ENCODE assay signal across 8 cellular contexts in the genomic region with DNA sequence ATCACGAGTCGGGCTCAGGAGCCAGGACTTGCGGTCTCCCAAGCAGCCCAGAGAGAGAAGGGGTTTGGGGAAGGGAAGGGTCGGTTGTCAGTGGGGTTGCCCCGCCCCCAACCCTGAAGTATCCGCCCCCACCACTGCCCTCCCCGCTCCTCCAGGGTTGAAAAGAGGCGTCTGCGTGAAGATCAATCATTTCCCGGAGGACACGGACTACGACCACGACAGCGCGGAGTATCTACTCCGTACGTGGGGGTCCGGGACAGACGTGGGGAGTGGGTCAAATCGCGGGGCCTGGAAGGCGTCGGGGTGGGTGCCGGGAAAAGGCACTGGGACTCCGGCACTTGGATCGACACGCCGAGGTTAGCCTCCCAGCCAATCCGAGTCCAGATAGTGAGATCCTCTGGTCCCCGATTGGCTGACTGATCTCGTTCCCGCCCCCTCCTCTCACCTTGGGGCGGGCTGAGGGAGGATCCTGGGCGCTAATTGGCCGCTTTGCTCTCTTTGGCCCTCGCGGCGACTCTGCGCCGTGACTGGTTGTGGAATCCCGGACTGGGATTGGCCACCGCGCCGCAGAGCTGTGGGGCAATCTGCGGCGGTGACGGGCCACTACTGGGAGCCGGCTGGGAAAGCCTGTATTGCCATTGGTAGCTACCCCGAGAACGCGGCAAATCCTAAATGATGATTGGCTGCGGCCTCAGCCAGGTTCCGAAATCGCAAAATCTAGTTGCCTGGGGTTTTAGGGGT. TPM values are rescaled to one million over a fixed set of nuclear protein-coding genes. Genes with fewer than 3 reads are reported as not detected.
DNase-seq lines count a peak whose midpoint lies in the region; ATAC-seq and TF ChIP-seq lines count a peak whose summit lies in the region.

No MANE protein-coding gene starts in this region.

- H3K4me3 Mint-ChIP-seq in activated naive CD4-positive, alpha-beta T cell treated with anti-CD3 and anti-CD28 coated beads, Interleukin-2, amount 10 ng/mL, durations not matched to agents 7 days and 5 days: peak overlapping the region; percentile 48
- H3K4me3 Mint-ChIP-seq in osteocyte (ENCODE audit: unreplicated experiment): peak overlapping the region; percentile 72

- intact Hi-C loops in Right ventricle myocardium superior (cut with DNase I): no loop called here

- peaks cover 29% of the 10 kb centered on the region for H3K4me1 Mint-ChIP-seq in activated naive CD4-positive, alpha-beta T cell treated with anti-CD3 and anti-CD28 coated beads, Interleukin-2, amount 10 ng/mL, durations not matched to agents 7 days and 5 days
- peaks cover 17% of the 10 kb centered on the region for H3K4me1 Mint-ChIP-seq in osteocyte (ENCODE audit: unreplicated experiment)

- DNase-seq in activated gamma-delta T cell treated with anti-CD3 and anti-CD28 coated beads, Interleukin-2, amount 50 U/mL, for 16 hours (ENCODE audit: low read depth): peak; percentile 13
- DNase-seq in activated gamma-delta T cell treated with Interleukin-2 at 50 U/mL for 16 hours: no peak
- DNase-seq in activated naive CD4-positive, alpha-beta T cell treated with anti-CD3 and anti-CD28 coated beads, Interleukin-2, amount 10 ng/mL, durations not matched to agents 7 days and 5 days: peak; percentile 28
- peak; percentile 73 for DNase-seq in Right ventricle myocardium superior
- DNase-seq in osteocyte (ENCODE audit: extremely low spot score, unreplicated experiment): no peak
- no peak for DNase-seq in GM19238 (ENCODE audit: insufficient read length, low spot score)

- H3K9me3 Mint-ChIP-seq in activated naive CD4-positive, alpha-beta T cell treated with anti-CD3 and anti-CD28 coated beads, Interleukin-2, amount 10 ng/mL, durations not matched to agents 7 days and 5 days: peaks cover 15% of the 10 kb centered on the region
- peaks cover 7% of the 10 kb centered on the region for H3K9me3 Mint-ChIP-seq in osteocyte (ENCODE audit: unreplicated experiment)

- no peak overlapping the region for H3K27ac Mint-ChIP-seq in activated naive CD4-positive, alpha-beta T cell treated with anti-CD3 and anti-CD28 coated beads, Interleukin-2, amount 10 ng/mL, durations not matched to agents 7 days and 5 days
- H3K27ac Mint-ChIP-seq in osteocyte (ENCODE audit: unreplicated experiment): no peak overlapping the region

- peaks cover 18% of the 10 kb centered on the region for H3K36me3 Mint-ChIP-seq in activated naive CD4-positive, alpha-beta T cell treated with anti-CD3 and anti-CD28 coated beads, Interleukin-2, amount 10 ng/mL, durations not matched to agents 7 days and 5 days
- no peaks in the 10 kb centered on the region for H3K36me3 Mint-ChIP-seq in osteocyte (ENCODE audit: unreplicated experiment)

- CTCF ChIA-PET in activated naive CD4-positive, alpha-beta T cell treated with anti-CD3 and anti-CD28 coated beads, Interleukin-2, amount 10 ng/mL, durations not matched to agents 7 days and 5 days (lab: Charles Lee): no interaction called here

- ATAC-seq in Right ventricle myocardium superior (ENCODE audit: poor library complexity): peak; percentile 47
- no peak for ATAC-seq in HG03108 (IDR thresholded peaks at IDR 0.05; ENCODE audit: unreplicated experiment)
- ATAC-seq in GM21723 (IDR thresholded peaks at IDR 0.05; ENCODE audit: unreplicated experiment): no peak

- no peak for TF ChIP-seq CTCF in osteocyte (IDR thresholded peaks at IDR 0.05)

- H3K27me3 Mint-ChIP-seq in activated naive CD4-positive, alpha-beta T cell treated with anti-CD3 and anti-CD28 coated beads, Interleukin-2, amount 10 ng/mL, durations not matched to agents 7 days and 5 days: peaks cover 57% of the 10 kb centered on the region
- peaks cover 41% of the 10 kb centered on the region for H3K27me3 Mint-ChIP-seq in osteocyte (ENCODE audit: unreplicated experiment)

RNA-seq across cellular contexts. Expression of gene CACNG6, which starts 13.3 kb away (rescaled TPM):
- total RNA-seq in Right ventricle myocardium superior (not detected), osteocyte (not detected in 2 replicates)

RNA-seq across cellular contexts. Expression of gene CACNG8, which starts 15.4 kb away (rescaled TPM):
- total RNA-seq in Right ventricle myocardium superior (0.03 TPM), osteocyte (not detected in 2 replicates)

Comparison
In these comparisons a context has a peak if more than half of its experiments do, and no peak if none do; other contexts are left out.
1. DNase-seq: peak in activated gamma-delta T cell treated with anti-CD3 and anti-CD28 coated beads, Interleukin-2, amount 50 U/mL, for 16 hours (single experiment), activated naive CD4-positive, alpha-beta T cell treated with anti-CD3 and anti-CD28 coated beads, Interleukin-2, amount 10 ng/mL, durations not matched to agents 7 days and 5 days (single experiment) and Right ventricle myocardium superior (single experiment); none in activated gamma-delta T cell treated with Interleukin-2 at 50 U/mL for 16 hours (single experiment), osteocyte (single experiment) and GM19238 (single experiment).